In the genomic region with DNA sequence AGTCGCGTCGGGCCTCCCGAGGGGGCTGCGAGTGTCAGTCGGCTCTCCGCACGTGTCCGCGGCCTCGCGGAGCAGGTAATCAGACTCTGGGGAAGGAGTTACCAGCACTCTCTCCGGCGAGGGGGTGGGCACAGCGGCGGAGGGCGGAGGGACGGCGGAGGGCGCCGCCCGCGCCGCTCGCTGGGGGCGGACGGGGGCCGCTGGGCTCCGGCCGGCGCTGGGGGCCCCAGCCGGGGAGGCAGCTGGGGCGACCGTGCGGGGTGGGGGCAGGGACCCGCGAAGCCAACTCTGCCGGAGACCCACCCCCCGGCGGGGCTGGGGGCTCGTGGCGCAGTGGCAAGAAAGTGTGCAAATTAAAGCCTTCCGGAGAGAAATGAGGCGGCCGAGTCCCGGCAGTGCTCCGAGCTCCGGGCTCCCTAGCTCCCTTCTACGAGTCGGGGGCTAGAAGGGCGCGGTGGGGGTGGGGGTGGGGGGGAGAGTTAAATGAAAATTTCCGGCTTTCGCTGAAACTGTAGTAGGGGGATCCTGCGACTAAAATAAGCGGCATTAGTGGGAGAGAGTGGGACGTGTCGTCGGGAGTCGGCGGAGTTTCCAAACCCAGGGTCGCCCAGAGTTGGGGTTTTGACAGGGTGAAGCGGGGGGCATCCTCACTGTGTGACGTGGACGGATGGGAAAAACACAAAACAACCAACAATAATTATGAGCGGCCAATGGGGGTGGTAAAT, we compare ENCODE assay signal across 8 cellular contexts. TPM values are rescaled to one million over a fixed set of nuclear protein-coding genes. Genes with fewer than 3 reads are reported as not detected.
DNase-seq lines count a peak whose midpoint lies in the region; ATAC-seq and TF ChIP-seq lines count a peak whose summit lies in the region.

Gene CDK6 (minus strand): TSS at position 85 of the 725 bp plus-strand sequence. CDS start 3,250 bp downstream, outside the sequence.

- H3K9me3 ChIP-seq in endocrine pancreas (ENCODE audit: control insufficient read depth, low read length) = no peaks in the 10 kb centered on the region
- no peaks in the 10 kb centered on the region for H3K9me3 ChIP-seq in mucosa of descending colon

- H3K4me1 ChIP-seq in endocrine pancreas (ENCODE audit: control insufficient read depth, insufficient read depth, low read length) (peaks cover 4% of the 10 kb centered on the region), mucosa of descending colon (ENCODE audit: low read depth) (peaks cover 6% of the 10 kb centered on the region)

- H3K9ac ChIP-seq in endocrine pancreas (ENCODE audit: control insufficient read depth, insufficient read depth, low read length) = peak within 1 kb of the TSS; percentile 60

- peaks cover 14% of the 10 kb centered on the region for H3K27me3 Mint-ChIP-seq in activated CD8-positive, alpha-beta T cell treated with anti-CD3 and anti-CD28 coated beads for 36 hours

- peak; percentile 42 for ATAC-seq in activated CD8-positive, alpha-beta T cell treated with anti-CD3 and anti-CD28 coated beads for 36 hours
- ATAC-seq in mucosa of descending colon = peak; percentile 46

- H3K36me3 Mint-ChIP-seq in activated CD8-positive, alpha-beta T cell treated with anti-CD3 and anti-CD28 coated beads for 36 hours (ENCODE audit: low read depth) = peaks cover 27% of the 10 kb centered on the region

- H3K4me3 Mint-ChIP-seq in activated CD8-positive, alpha-beta T cell treated with anti-CD3 and anti-CD28 coated beads for 36 hours = peak within 1 kb of the TSS; percentile 94

- DNase-seq in HFF-Myc (ENCODE audit: extremely low read depth, low read depth) = peak; percentile 29
- DNase-seq in NCI-H460 (ENCODE audit: extremely low read depth, low read depth) = no peak
- DNase-seq in activated CD8-positive, alpha-beta T cell treated with anti-CD3 and anti-CD28 coated beads for 36 hours = peak; percentile 83
- peak; percentile 73 to 86 (median 82) for DNase-seq in mucosa of descending colon
- peak; percentile 53 to 55 for DNase-seq in stimulated activated CD8-positive, alpha-beta memory T cell treated with anti-CD3 and anti-CD28 coated beads, Interleukin-7, amount 100 ng/mL, for 48 hours (ENCODE audit: extremely low read depth in 1 of 2, low read depth in 1 of 2)
- DNase-seq in GF-D8 (lab: John Stamatoyannopoulos, UW) = no peak

- H3K27ac Mint-ChIP-seq in activated CD8-positive, alpha-beta T cell treated with anti-CD3 and anti-CD28 coated beads for 36 hours = peak within 1 kb of the TSS; percentile 90

- intact Hi-C loops in activated CD8-positive, alpha-beta T cell treated with anti-CD3 and anti-CD28 coated beads for 36 hours (cut with micrococcal nuclease) = no loop called here
- intact Hi-C loops in mucosa of descending colon (cut with DNase I, micrococcal nuclease) = loop anchor here (5.0 to 10.0 kb wide), 2 partner anchors 202 to 221 kb away; no protein-coding TSS in a partner anchor

- no peak for TF ChIP-seq CTCF in HFF-Myc (IDR thresholded peaks at IDR 0.05; ENCODE audit: low read depth, low read length, missing control alignments)
- TF ChIP-seq CTCF in activated CD8-positive, alpha-beta T cell treated with anti-CD3 and anti-CD28 coated beads for 36 hours (IDR thresholded peaks at IDR 0.05) = no peak
- TF ChIP-seq CTCF in mucosa of descending colon (IDR thresholded peaks at IDR 0.05) = no peak

- peak within 1 kb of the TSS; percentile 79 for H3K4me3 ChIP-seq in HFF-Myc (replicated peaks; ENCODE audit: low read depth, low read length)
- peak within 1 kb of the TSS; percentile 87 for H3K4me3 ChIP-seq in endocrine pancreas (ENCODE audit: control insufficient read depth, insufficient read depth, low read length)
- peak within 1 kb of the TSS; percentile 59 for H3K4me3 ChIP-seq in mucosa of descending colon

- H3K9me3 Mint-ChIP-seq in activated CD8-positive, alpha-beta T cell treated with anti-CD3 and anti-CD28 coated beads for 36 hours = no peaks in the 10 kb centered on the region

- H3K36me3 ChIP-seq in endocrine pancreas (ENCODE audit: control insufficient read depth, insufficient read depth, low read length) = no peaks in the 10 kb centered on the region
- H3K36me3 ChIP-seq in mucosa of descending colon (ENCODE audit: low read depth) = no peaks in the 10 kb centered on the region

- TF ChIP-seq POLR2A in GM10847 (IDR thresholded peaks at IDR 0.05; ENCODE audit: extremely low read depth, insufficient read length) = peak; percentile 52

- H3K4me1 Mint-ChIP-seq in activated CD8-positive, alpha-beta T cell treated with anti-CD3 and anti-CD28 coated beads for 36 hours (ENCODE audit: low read depth) = peaks cover 24% of the 10 kb centered on the region

- CTCF ChIA-PET in activated CD8-positive, alpha-beta T cell treated with anti-CD3 and anti-CD28 coated beads for 36 hours (lab: Charles Lee) = interaction anchor here (0.7 to 6.3 kb wide), 9 partner anchors 15 to 227 kb away, joined by 3 to 65 read pairs (median 3); no protein-coding TSS in a partner anchor

- no peaks in the 10 kb centered on the region for H3K27me3 ChIP-seq in endocrine pancreas (ENCODE audit: control insufficient read depth, insufficient read depth, low read length)

- POLR2A ChIA-PET in activated CD8-positive, alpha-beta T cell treated with anti-CD3 and anti-CD28 coated beads for 36 hours (lab: Charles Lee) = interaction anchor here (0.6 to 4.4 kb wide), 14 partner anchors 8 to 204 kb away, joined by 3 to 52 read pairs (median 4); no protein-coding TSS in a partner anchor

RNA-seq across cellular contexts. Expression of gene CDK6, which starts in this region (rescaled TPM):
- total RNA-seq in NCI-H460 (2014; rRNA removed; shearing (Covaris generic)) = 73.8 and 82.0 TPM in 2 replicates
- polyA plus RNA-seq in NCI-H460 (2014; cell fraction: nucleus; rRNA removed) = 14.3 and 25.1 TPM in 2 replicates
- total RNA-seq in activated CD8-positive, alpha-beta T cell treated with anti-CD3 and anti-CD28 coated beads for 36 hours = 100 to 1,000 TPM; 130 to 138 TPM
- total RNA-seq in mucosa of descending colon = 10 to 100 TPM; 23.4 to 52.4 (median 33.1) TPM

Comparison
In these comparisons a context has a peak if more than half of its experiments do, and no peak if none do; other contexts are left out.
1. DNase-seq: peak in HFF-Myc (single experiment), activated CD8-positive, alpha-beta T cell treated with anti-CD3 and anti-CD28 coated beads for 36 hours (single experiment), mucosa of descending colon (3 of 3) and stimulated activated CD8-positive, alpha-beta memory T cell treated with anti-CD3 and anti-CD28 coated beads, Interleukin-7, amount 100 ng/mL, for 48 hours (2 of 2); none in NCI-H460 (single experiment) and GF-D8 (single experiment).
2. Peak in every context shown above with its lines, with median percentiles within 50 percentile points of each other: H3K4me3 ChIP-seq.